In genomic region chr7:98526059-98526458, GRCh38 we compare ENCODE assay signal across 19 cellular contexts.
DNase-seq lines count a peak whose midpoint lies in the region; TF ChIP-seq lines count a peak whose summit lies in the region.
"Had no signal": no experiment of that assay in that cellular context is flagged by ENCODE, and none has a peak within 500 bp of the region (broad histone marks: within the 10 kb centered on the region; RNA-seq: fewer than 3 reads in every experiment).

No MANE protein-coding gene starts in this region.

- no peak overlapping the region for H2AFZ ChIP-seq in neuronal stem cell (ENCODE audit: low read length)

- no peak overlapping the region for H2BK15ac ChIP-seq in neuronal stem cell (ENCODE audit: low read length)

- H3K36me3 ChIP-seq in neuronal stem cell (replicated peaks in 1 of 2; ENCODE audit: control insufficient read depth in 2 of 2, insufficient read depth in 2 of 2, low read length in 2 of 2) (no peaks in the 10 kb centered on the region), spleen (no peaks in the 10 kb centered on the region), Peyer's patch (no peaks in the 10 kb centered on the region)
- H3K36me3 ChIP-seq: BE2C, BLaER1 had no signal

- H3K14ac ChIP-seq in neuronal stem cell (ENCODE audit: low read length), result no peak overlapping the region

- H3K9ac ChIP-seq in neuronal stem cell (ENCODE audit: low read depth, low read length, poor library complexity), result no peak overlapping the region
- H3K9ac ChIP-seq: BLaER1 had no signal

- H2AK5ac ChIP-seq in neuronal stem cell (ENCODE audit: low read depth, low read length), result no peak overlapping the region

- no peaks in the 10 kb centered on the region for H3K4me1 ChIP-seq in neuronal stem cell (ENCODE audit: control insufficient read depth in 2 of 2, insufficient read depth in 1 of 2, low read depth in 1 of 2, low read length in 2 of 2)
- H3K4me1 ChIP-seq in spleen, result no peaks in the 10 kb centered on the region
- no peaks in the 10 kb centered on the region for H3K4me1 ChIP-seq in Peyer's patch
- H3K4me1 ChIP-seq: BE2C, Caco-2 had no signal

- H3K9me3 ChIP-seq in neuronal stem cell (replicated peaks in 1 of 2; ENCODE audit: control insufficient read depth in 2 of 2, insufficient read depth in 1 of 2, low read depth in 1 of 2, low read length in 2 of 2), result peaks cover 0 to 6% of the 10 kb centered on the region in 2 donors
- H3K9me3 ChIP-seq in spleen, result peaks cover 0 to 20% (median 3%) of the 10 kb centered on the region in 8 donors
- H3K9me3 ChIP-seq in Peyer's patch, result no peaks in the 10 kb centered on the region
- H3K9me3 ChIP-seq: BE2C had no signal

- no peak overlapping the region for H3K23ac ChIP-seq in neuronal stem cell (ENCODE audit: low read depth, low read length, poor library complexity)

- TF ChIP-seq POLR2A in spleen (IDR thresholded peaks at IDR 0.05) (no peak), Peyer's patch (IDR thresholded peaks at IDR 0.05) (no peak)

- peak overlapping the region; percentile 72 for H2BK120ac ChIP-seq in neuronal stem cell (ENCODE audit: low read depth, low read length)

- TF ChIP-seq CTCF in spleen (IDR thresholded peaks at IDR 0.05 in 8 of 11, conservative IDR thresholded peaks at IDR 0.05 in 3 of 11), result no peak
- no peak for TF ChIP-seq CTCF in Peyer's patch (IDR thresholded peaks at IDR 0.05)

- no peak overlapping the region for H3K4me3 ChIP-seq in neuronal stem cell (ENCODE audit: low read length in 2 of 2)
- H3K4me3 ChIP-seq in spleen, result no peak overlapping the region
- H3K4me3 ChIP-seq in Peyer's patch, result no peak overlapping the region
- H3K4me3 ChIP-seq: BLaER1, GM12878 had no signal

- H2BK5ac ChIP-seq in neuronal stem cell (ENCODE audit: low read length), result peak overlapping the region; percentile 53

- H3K27me3 ChIP-seq in neuronal stem cell (ENCODE audit: control insufficient read depth in 3 of 3, insufficient read depth in 3 of 3, low read depth in 1 of 3, low read length in 3 of 3), result no peaks in the 10 kb centered on the region
- H3K27me3 ChIP-seq in spleen (replicated peaks in 1 of 7), result peaks cover 0 to 16% (median 0%) of the 10 kb centered on the region in 7 donors
- no peaks in the 10 kb centered on the region for H3K27me3 ChIP-seq in Peyer's patch
- H3K27me3 ChIP-seq: BE2C, BLaER1 had no signal

- no peaks in the 10 kb centered on the region for H3K79me1 ChIP-seq in neuronal stem cell (ENCODE audit: low read depth, low read length)

- H4K8ac ChIP-seq in neuronal stem cell (ENCODE audit: low read depth, low read length), result no peak overlapping the region

- no peak overlapping the region for H4K91ac ChIP-seq in neuronal stem cell (ENCODE audit: low read depth, low read length, poor library complexity)

- no peak overlapping the region for H3K4me2 ChIP-seq in neuronal stem cell (ENCODE audit: insufficient read depth, low read length, poor library complexity, severe bottlenecking)
- H3K4me2 ChIP-seq: BLaER1 had no signal

- intact Hi-C loops in posterior vena cava (cut with DNase I), result no loop called here
- intact Hi-C loops in spleen (cut with DNase I; ENCODE audit: low total_unique reads), result no loop called here

- H3K18ac ChIP-seq in neuronal stem cell (ENCODE audit: low read length), result peak overlapping the region; percentile 59

- no CpG with 5 or more reads among the region's 10 CpGs for WGBS in neuronal stem cell (ENCODE audit: extremely low coverage in 2 of 2, insufficient read length in 2 of 2, insufficient replicate concordance in 1 of 2), 2 donors
- 78 to 92% (median 87%) methylated on average over 8 to 10 of the region's 10 CpGs for WGBS in spleen, 5 donors

- no peak overlapping the region for H3K4ac ChIP-seq in neuronal stem cell (ENCODE audit: low read length)

- no peak overlapping the region for H2BK12ac ChIP-seq in neuronal stem cell (ENCODE audit: low read length)

- no peak for DNase-seq in neuronal stem cell (ENCODE audit: low spot score)
- DNase-seq in posterior vena cava (ENCODE audit: low spot score), result peak; percentile 78
- peak; percentile 63 for DNase-seq in spleen
- no peak for DNase-seq in C1 segment of cervical spinal cord (lab: John Stamatoyannopoulos, UW)
- no peak for DNase-seq in NCI-H2196 (lab: John Stamatoyannopoulos, UW; ENCODE audit: unreplicated experiment)
- no peak for DNase-seq in Peyer's patch
- no peak for DNase-seq in NCI-H1694 treated with DMSO at 0.1 percent for 48 hours (lab: John Stamatoyannopoulos, UW)
- DNase-seq: 8988T; ACHN; BE2C; Caco-2; Calu3; CD4-positive, alpha-beta T cell; CD8-positive, alpha-beta T cell; DMS79 treated with DMSO at 0.1 percent for 48 hours; GF-D8 had no signal

- H3K27ac ChIP-seq in neuronal stem cell (replicated peaks; ENCODE audit: low read length), result no peak overlapping the region
- no peak overlapping the region for H3K27ac ChIP-seq in spleen
- no peak overlapping the region for H3K27ac ChIP-seq in Peyer's patch
- H3K27ac ChIP-seq: BLaER1, C4-2B had no signal

Comparison
In these comparisons a context has a peak if more than half of its experiments do, and no peak if none do; other contexts are left out.
1. DNase-seq: peak in posterior vena cava (single experiment) and spleen (single experiment); none in neuronal stem cell (single experiment), C1 segment of cervical spinal cord (0 of 14), NCI-H2196 (single experiment), Peyer's patch (0 of 3) and NCI-H1694 treated with DMSO at 0.1 percent for 48 hours (single experiment).